ENCODE assay signal across 8 cellular contexts in the genomic region with DNA sequence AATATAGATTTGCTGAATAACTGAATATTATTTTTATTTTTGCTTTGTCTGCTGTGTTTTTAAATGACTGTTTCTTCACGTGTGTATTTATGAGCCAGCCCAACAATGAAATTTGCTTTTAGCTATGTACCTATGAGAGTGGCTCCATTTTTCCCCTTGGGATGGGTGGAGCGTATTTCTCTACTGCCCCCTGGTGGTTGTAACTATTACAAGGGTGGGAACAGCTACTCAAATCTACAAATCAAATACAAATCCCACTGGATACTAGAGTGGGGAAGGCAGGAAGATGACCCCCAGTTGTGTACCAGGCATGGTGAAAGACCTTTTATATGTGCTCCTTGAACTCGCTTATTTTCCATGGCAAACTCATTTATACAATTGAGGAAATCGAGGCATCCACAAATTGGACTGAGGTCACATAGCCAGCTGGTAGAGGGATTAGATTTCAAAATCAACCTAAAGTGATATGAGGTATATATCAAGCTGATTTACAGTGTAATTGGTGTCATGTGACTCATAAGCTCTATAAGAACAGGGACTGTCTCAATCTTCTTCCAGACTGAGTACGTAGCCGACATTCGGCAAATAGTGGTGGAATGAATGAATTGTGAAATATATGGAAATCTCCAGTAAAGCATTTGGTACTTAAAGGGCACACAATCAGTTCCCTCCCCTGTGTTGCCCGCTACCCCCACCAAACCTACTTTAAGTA.
DNase-seq lines count a peak whose midpoint lies in the region; ATAC-seq and TF ChIP-seq lines count a peak whose summit lies in the region.

No MANE protein-coding gene starts in this region.

- ATAC-seq in HG02981 (IDR thresholded peaks at IDR 0.05; ENCODE audit: unreplicated experiment) (peak; percentile 67), WTC11 (peak; percentile 97)

- in situ Hi-C loops in GM13976 (cut with MboI; ENCODE audit: low sequenced_read_pairs, unreplicated experiment) = no loop called here

- POLR2A ChIA-PET in BJ (lab: Charles Lee) (interaction anchor here (1.0 kb wide), 1 partner anchor 40 kb away, joined by 5 read pairs; no protein-coding TSS in a partner anchor), WTC11 (lab: Charles Lee) (interaction anchor here (0.6 kb wide), 1 partner anchor 12 kb away, joined by 4 read pairs; no protein-coding TSS in a partner anchor)

- no peaks in the 10 kb centered on the region for H3K36me3 Mint-ChIP-seq in WTC11

- H3K27ac ChIP-seq in left ventricle myocardium inferior (replicated peaks) = no peak overlapping the region

- intact Hi-C loops in left ventricle myocardium inferior (cut with micrococcal nuclease) = loop anchor here (5.0 kb wide), 1 partner anchor 40 kb away; no protein-coding TSS in a partner anchor

- peaks cover 7% of the 10 kb centered on the region for H3K9me3 ChIP-seq in left ventricle myocardium inferior (replicated peaks)

- no peak for DNase-seq in BJ (ENCODE audit: low read depth)
- DNase-seq in GM13976 (ENCODE audit: low spot score) = peak; percentile 42
- peak; percentile 64 for DNase-seq in NCI-H2029 treated with DMSO at 0.1 percent for 48 hours (lab: John Stamatoyannopoulos, UW)
- DNase-seq in WTC11 (ENCODE audit: low spot score) = peak; percentile 42
- no peak for DNase-seq in left ventricle myocardium inferior
- DNase-seq in smooth muscle cell of the brain vasculature (ENCODE audit: low read depth, low spot score) = peak; percentile 40
- no peak for DNase-seq in activated CD8-positive, alpha-beta memory T cell treated with anti-CD3 and anti-CD28 coated beads, Interleukin-2, amount 50 U/mL, for 48 hours

- CTCF ChIA-PET in BJ (lab: Yijun Ruan, JAX) (interaction anchor here (0.6 to 3.3 kb wide), 23 partner anchors 10 to 959 kb away, joined by 3 to 87 read pairs (median 6); no protein-coding TSS in a partner anchor), WTC11 (lab: Charles Lee) (interaction anchor here (0.5 to 3.1 kb wide), 33 partner anchors 9 to 1039 kb away, joined by 3 to 132 read pairs (median 4); a partner anchor contains a TSS)

- no peak overlapping the region for H3K4me3 Mint-ChIP-seq in WTC11

- peaks cover 8% of the 10 kb centered on the region for H3K4me1 ChIP-seq in left ventricle myocardium inferior

- H3K27me3 ChIP-seq in BJ (ENCODE audit: control insufficient read depth, insufficient read depth, low read length) (no peaks in the 10 kb centered on the region), left ventricle myocardium inferior (ENCODE audit: low read depth) (no peaks in the 10 kb centered on the region)

- no peak overlapping the region for H3K27ac Mint-ChIP-seq in WTC11

- H3K36me3 ChIP-seq in BJ (ENCODE audit: control insufficient read depth, insufficient read depth, low read length) = no peaks in the 10 kb centered on the region
- no peaks in the 10 kb centered on the region for H3K36me3 ChIP-seq in left ventricle myocardium inferior

- TF ChIP-seq CTCF in BJ (IDR thresholded peaks at IDR 0.05; ENCODE audit: insufficient read depth, low read depth, low read length) = peak; percentile 73
- peak; percentile 43 for TF ChIP-seq CTCF in GM13976 (IDR thresholded peaks at IDR 0.05; ENCODE audit: borderline replicate concordance, control extremely low read depth, extremely low read depth, insufficient read depth, missing control alignments)
- peak; percentile 84 for TF ChIP-seq CTCF in WTC11 (IDR thresholded peaks at IDR 0.05)
- peak; percentile 73 for TF ChIP-seq CTCF in left ventricle myocardium inferior (IDR thresholded peaks at IDR 0.05; ENCODE audit: borderline replicate concordance)

- H3K4me3 ChIP-seq in BJ (ENCODE audit: low read depth, low read length) (no peak overlapping the region), left ventricle myocardium inferior (no peak overlapping the region)

- H3K4me1 Mint-ChIP-seq in WTC11 = no peaks in the 10 kb centered on the region

- no peaks in the 10 kb centered on the region for H3K27me3 Mint-ChIP-seq in WTC11 (ENCODE audit: low read depth)

- no peaks in the 10 kb centered on the region for H3K9me3 Mint-ChIP-seq in WTC11

TF ChIP-seq in WTC11, 78 proteins besides CTCF, POLR2A, EP300 and RAD21:
- TF ChIP-seq JAZF1 (CRISPR knock-in tag; IDR thresholded peaks at IDR 0.05) (no peak), SMAD3 (CRISPR knock-in tag; IDR thresholded peaks at IDR 0.05; ENCODE audit: borderline replicate concordance) (no peak), ZNF317 (CRISPR knock-in tag; IDR thresholded peaks at IDR 0.05; ENCODE audit: borderline replicate concordance, low read depth) (no peak), FOXK1 (CRISPR knock-in tag; IDR thresholded peaks at IDR 0.05) (no peak), TP53 (CRISPR knock-in tag; IDR thresholded peaks at IDR 0.05) (no peak), TCF7 (CRISPR knock-in tag; IDR thresholded peaks at IDR 0.05; ENCODE audit: low read depth) (no peak)
- TF ChIP-seq, protein P1, sequence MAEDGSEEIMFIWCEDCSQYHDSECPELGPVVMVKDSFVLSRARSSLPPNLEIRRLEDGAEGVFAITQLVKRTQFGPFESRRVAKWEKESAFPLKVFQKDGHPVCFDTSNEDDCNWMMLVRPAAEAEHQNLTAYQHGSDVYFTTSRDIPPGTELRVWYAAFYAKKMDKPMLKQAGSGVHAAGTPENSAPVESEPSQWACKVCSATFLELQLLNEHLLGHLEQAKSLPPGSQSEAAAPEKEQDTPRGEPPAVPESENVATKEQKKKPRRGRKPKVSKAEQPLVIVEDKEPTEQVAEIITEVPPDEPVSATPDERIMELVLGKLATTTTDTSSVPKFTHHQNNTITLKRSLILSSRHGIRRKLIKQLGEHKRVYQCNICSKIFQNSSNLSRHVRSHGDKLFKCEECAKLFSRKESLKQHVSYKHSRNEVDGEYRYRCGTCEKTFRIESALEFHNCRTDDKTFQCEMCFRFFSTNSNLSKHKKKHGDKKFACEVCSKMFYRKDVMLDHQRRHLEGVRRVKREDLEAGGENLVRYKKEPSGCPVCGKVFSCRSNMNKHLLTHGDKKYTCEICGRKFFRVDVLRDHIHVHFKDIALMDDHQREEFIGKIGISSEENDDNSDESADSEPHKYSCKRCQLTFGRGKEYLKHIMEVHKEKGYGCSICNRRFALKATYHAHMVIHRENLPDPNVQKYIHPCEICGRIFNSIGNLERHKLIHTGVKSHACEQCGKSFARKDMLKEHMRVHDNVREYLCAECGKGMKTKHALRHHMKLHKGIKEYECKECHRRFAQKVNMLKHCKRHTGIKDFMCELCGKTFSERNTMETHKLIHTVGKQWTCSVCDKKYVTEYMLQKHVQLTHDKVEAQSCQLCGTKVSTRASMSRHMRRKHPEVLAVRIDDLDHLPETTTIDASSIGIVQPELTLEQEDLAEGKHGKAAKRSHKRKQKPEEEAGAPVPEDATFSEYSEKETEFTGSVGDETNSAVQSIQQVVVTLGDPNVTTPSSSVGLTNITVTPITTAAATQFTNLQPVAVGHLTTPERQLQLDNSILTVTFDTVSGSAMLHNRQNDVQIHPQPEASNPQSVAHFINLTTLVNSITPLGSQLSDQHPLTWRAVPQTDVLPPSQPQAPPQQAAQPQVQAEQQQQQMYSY (CRISPR knock-in tag; IDR thresholded peaks at IDR 0.05) = no peak
- TF ChIP-seq, protein P2, sequence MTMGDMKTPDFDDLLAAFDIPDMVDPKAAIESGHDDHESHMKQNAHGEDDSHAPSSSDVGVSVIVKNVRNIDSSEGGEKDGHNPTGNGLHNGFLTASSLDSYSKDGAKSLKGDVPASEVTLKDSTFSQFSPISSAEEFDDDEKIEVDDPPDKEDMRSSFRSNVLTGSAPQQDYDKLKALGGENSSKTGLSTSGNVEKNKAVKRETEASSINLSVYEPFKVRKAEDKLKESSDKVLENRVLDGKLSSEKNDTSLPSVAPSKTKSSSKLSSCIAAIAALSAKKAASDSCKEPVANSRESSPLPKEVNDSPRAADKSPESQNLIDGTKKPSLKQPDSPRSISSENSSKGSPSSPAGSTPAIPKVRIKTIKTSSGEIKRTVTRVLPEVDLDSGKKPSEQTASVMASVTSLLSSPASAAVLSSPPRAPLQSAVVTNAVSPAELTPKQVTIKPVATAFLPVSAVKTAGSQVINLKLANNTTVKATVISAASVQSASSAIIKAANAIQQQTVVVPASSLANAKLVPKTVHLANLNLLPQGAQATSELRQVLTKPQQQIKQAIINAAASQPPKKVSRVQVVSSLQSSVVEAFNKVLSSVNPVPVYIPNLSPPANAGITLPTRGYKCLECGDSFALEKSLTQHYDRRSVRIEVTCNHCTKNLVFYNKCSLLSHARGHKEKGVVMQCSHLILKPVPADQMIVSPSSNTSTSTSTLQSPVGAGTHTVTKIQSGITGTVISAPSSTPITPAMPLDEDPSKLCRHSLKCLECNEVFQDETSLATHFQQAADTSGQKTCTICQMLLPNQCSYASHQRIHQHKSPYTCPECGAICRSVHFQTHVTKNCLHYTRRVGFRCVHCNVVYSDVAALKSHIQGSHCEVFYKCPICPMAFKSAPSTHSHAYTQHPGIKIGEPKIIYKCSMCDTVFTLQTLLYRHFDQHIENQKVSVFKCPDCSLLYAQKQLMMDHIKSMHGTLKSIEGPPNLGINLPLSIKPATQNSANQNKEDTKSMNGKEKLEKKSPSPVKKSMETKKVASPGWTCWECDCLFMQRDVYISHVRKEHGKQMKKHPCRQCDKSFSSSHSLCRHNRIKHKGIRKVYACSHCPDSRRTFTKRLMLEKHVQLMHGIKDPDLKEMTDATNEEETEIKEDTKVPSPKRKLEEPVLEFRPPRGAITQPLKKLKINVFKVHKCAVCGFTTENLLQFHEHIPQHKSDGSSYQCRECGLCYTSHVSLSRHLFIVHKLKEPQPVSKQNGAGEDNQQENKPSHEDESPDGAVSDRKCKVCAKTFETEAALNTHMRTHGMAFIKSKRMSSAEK (CRISPR knock-in tag; IDR thresholded peaks at IDR 0.05; ENCODE audit: borderline replicate concordance) = no peak

Comparison
In these comparisons a context has a peak if more than half of its experiments do, and no peak if none do; other contexts are left out.
1. DNase-seq: peak in GM13976 (single experiment), NCI-H2029 treated with DMSO at 0.1 percent for 48 hours (single experiment), WTC11 (single experiment) and smooth muscle cell of the brain vasculature (single experiment); none in BJ (single experiment), left ventricle myocardium inferior (single experiment) and activated CD8-positive, alpha-beta memory T cell treated with anti-CD3 and anti-CD28 coated beads, Interleukin-2, amount 50 U/mL, for 48 hours (single experiment).
2. Peak in every context shown above with its lines, with median percentiles within 50 percentile points of each other: CTCF ChIP-seq.